In the genomic region with DNA sequence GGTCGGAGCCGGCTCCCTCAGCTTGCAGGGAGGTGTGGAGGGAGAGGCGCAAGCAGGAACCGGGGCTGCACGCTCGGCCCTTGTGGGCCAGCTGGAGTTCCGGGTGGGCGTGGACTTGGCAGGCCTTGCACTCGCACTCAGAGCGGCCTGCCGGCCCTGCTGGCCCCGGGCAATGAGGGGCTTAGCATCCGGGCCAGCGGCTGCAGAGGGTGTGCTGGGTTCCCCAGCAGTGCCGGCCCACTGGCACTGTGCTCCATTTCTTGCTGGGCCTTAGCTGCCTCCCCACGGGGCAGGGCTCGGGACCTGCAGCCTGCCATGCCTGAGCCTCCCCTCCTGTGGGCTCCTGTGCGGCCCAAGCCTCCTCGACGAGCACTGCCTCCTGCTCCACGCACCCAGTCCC, we compare ENCODE assay signal across 12 cellular contexts. TPM values are rescaled to one million over a fixed set of nuclear protein-coding genes. Genes with fewer than 3 reads are reported as not detected.
"Had no signal": no experiment of that assay in that cellular context is flagged by ENCODE, and none has a peak within 500 bp of the region (broad histone marks: within the 10 kb centered on the region; RNA-seq: fewer than 3 reads in every experiment).

No MANE protein-coding gene starts in this region.

RNA-seq across cellular contexts. Expression of a gene that starts 11.2 kb away (rescaled TPM):
- total RNA-seq: activated CD4-positive, alpha-beta memory T cell treated with anti-CD3 and anti-CD28 coated beads, Interleukin-2, amount 10 ng/mL, durations not matched to agents 7 days and 5 days; activated CD4-positive, alpha-beta T cell treated with anti-CD3 and anti-CD28 coated beads for 36 hours; activated CD8-positive, alpha-beta memory T cell treated with anti-CD3 and anti-CD28 coated beads for 36 hours; activated naive CD4-positive, alpha-beta T cell treated with anti-CD3 and anti-CD28 coated beads for 36 hours; activated naive CD4-positive, alpha-beta T cell treated with anti-CD3 and anti-CD28 coated beads, Interleukin-2, amount 50 U/mL, for 72 hours; activated naive CD8-positive, alpha-beta T cell treated with anti-CD3 and anti-CD28 coated beads for 36 hours; activated T-cell treated with anti-CD3 and anti-CD28 coated beads, Interleukin-2, amount 50 U/mL, for 4 hours; activated T-cell treated with anti-CD3 and anti-CD28 coated beads, Interleukin-2, amount 50 U/mL, for 72 hours; activated T-helper 17 cell treated with anti-CD3 and anti-CD28 coated beads, Interleukin-2, amount 50 U/mL, for 72 hours; breast epithelium had no signal
- polyA plus RNA-seq: adrenal gland, aorta had no signal
